Comparison of ENCODE assay signal across 19 cellular contexts in genomic region chr17:81909231-81909630, GRCh38. TPM values are rescaled to one million over a fixed set of nuclear protein-coding genes. Genes with fewer than 3 reads are reported as not detected.
DNase-seq lines count a peak whose midpoint lies in the region; ATAC-seq, FAIRE-seq and TF ChIP-seq lines count a peak whose summit lies in the region.
"Had no signal": no experiment of that assay in that cellular context is flagged by ENCODE, and none has a peak within 500 bp of the region (broad histone marks: within the 10 kb centered on the region; RNA-seq: fewer than 3 reads in every experiment).

No MANE protein-coding gene starts in this region.

- POLR2A ChIA-PET in HEK293 (lab: Yijun Ruan, JAX) (interaction anchor here (1.1 to 1.6 kb wide), 5 partner anchors 8 to 76 kb away, joined by 3 to 4 read pairs (median 3); partner anchors contain the start of gene MCRIP1), K562 (lab: Yijun Ruan, JAX) (interaction anchor here (0.7 to 5.4 kb wide), 4 partner anchors 14 to 274 kb away, joined by 3 to 46 read pairs (median 4); no protein-coding TSS in a partner anchor)

- no peak for DNase-seq in activated T-cell treated with anti-CD3 and anti-CD28 coated beads, Interleukin-2, amount 50 U/mL, for 24 hours
- no peak for DNase-seq in activated T-cell treated with anti-CD3 and anti-CD28 coated beads, Interleukin-2, amount 50 U/mL, for 72 hours
- DNase-seq in K562 (ENCODE audit: extremely low read depth in 1 of 4, low spot score in 3 of 4) (no peak), neuronal stem cell (ENCODE audit: low spot score) (no peak), foreskin melanocyte (no peak)
- DNase-seq in NK-92 treated with Interleukin-12 subunit alpha and Interleukin-12 subunit beta, amount 100 ng/mL, for 24 hours (lab: John Stamatoyannopoulos, UW), result no peak
- DNase-seq: activated effector memory CD4-positive, alpha-beta T cell treated with anti-CD3 and anti-CD28 coated beads, Interleukin-2, amount 50 U/mL, for 16 hours; cortex of kidney; foreskin keratinocyte; kidney glomerular epithelial cell; NCI-H187; NCI-H446; stimulated activated naive CD4-positive, alpha-beta T cell; tibial artery had no signal

- H3K27ac ChIP-seq in HEK293 (ENCODE audit: extremely low read depth, low read depth, low read length) (no peak overlapping the region), K562 (ENCODE audit: extremely low read depth, low read depth, low read length) (peak overlapping the region; percentile 78), neuronal stem cell (replicated peaks; ENCODE audit: low read length) (no peak overlapping the region)
- H3K27ac ChIP-seq: foreskin keratinocyte had no signal

- H3K36me3 ChIP-seq in HEK293 (ENCODE audit: control insufficient read depth in 2 of 2, insufficient read depth in 1 of 2, low read length in 2 of 2) (peaks cover 0 to 74% of the 10 kb centered on the region in 2 experiments; a peak in 1 of 3 replicates), K562 (ENCODE audit: control insufficient read depth, insufficient read depth, low read length) (peaks cover 84% of the 10 kb centered on the region; the same call in 2 of the 3 replicates), neuronal stem cell (replicated peaks in 1 of 2; ENCODE audit: control insufficient read depth in 2 of 2, insufficient read depth in 2 of 2, low read length in 2 of 2) (peaks cover 29 to 74% of the 10 kb centered on the region in 2 donors)

- H3K9me3 ChIP-seq in HEK293 (ENCODE audit: control insufficient read depth, insufficient read depth, low read depth, low read length), result no peaks in the 10 kb centered on the region
- no peaks in the 10 kb centered on the region for H3K9me3 ChIP-seq in K562 (replicated peaks; ENCODE audit: control insufficient read depth, insufficient read depth, low read depth, low read length)
- no peaks in the 10 kb centered on the region for H3K9me3 ChIP-seq in neuronal stem cell (replicated peaks in 1 of 2; ENCODE audit: control insufficient read depth in 2 of 2, insufficient read depth in 1 of 2, low read depth in 1 of 2, low read length in 2 of 2)
- H3K9me3 ChIP-seq: tibial artery had no signal

- no peak overlapping the region for H3K4ac ChIP-seq in neuronal stem cell (ENCODE audit: low read length)

- H3K23ac ChIP-seq in neuronal stem cell (ENCODE audit: low read depth, low read length, poor library complexity), result no peak overlapping the region

- no peak overlapping the region for H3K27ac Mint-ChIP-seq in activated T-cell treated with anti-CD3 and anti-CD28 coated beads, Interleukin-2, amount 50 U/mL, for 24 hours
- H3K27ac Mint-ChIP-seq in activated T-cell treated with anti-CD3 and anti-CD28 coated beads, Interleukin-2, amount 50 U/mL, for 72 hours, result no peak overlapping the region

- BruUV-seq in K562 (replicated peaks; lab: Mats Ljungman, UMichigan), result no TSS peak

- peaks cover 70% of the 10 kb centered on the region for H3K36me3 Mint-ChIP-seq in activated T-cell treated with anti-CD3 and anti-CD28 coated beads, Interleukin-2, amount 50 U/mL, for 24 hours (ENCODE audit: low read depth)
- peaks cover 1 to 9% of the 10 kb centered on the region in 2 donors for H3K36me3 Mint-ChIP-seq in activated T-cell treated with anti-CD3 and anti-CD28 coated beads, Interleukin-2, amount 50 U/mL, for 72 hours (ENCODE audit: insufficient read depth in 2 of 2)

- H3K4me1 ChIP-seq in HEK293 (ENCODE audit: control insufficient read depth, insufficient read depth, low read length) (peaks cover 7% of the 10 kb centered on the region), K562 (replicated peaks in 1 of 2; ENCODE audit: control insufficient read depth in 2 of 2, insufficient read depth in 2 of 2, low read length in 2 of 2) (peaks cover 31 to 95% of the 10 kb centered on the region in 2 experiments), neuronal stem cell (ENCODE audit: control insufficient read depth in 2 of 2, insufficient read depth in 1 of 2, low read depth in 1 of 2, low read length in 2 of 2) (peaks cover 4 to 10% of the 10 kb centered on the region in 2 donors)
- H3K4me1 ChIP-seq: foreskin keratinocyte had no signal

- WGBS in K562 (ENCODE audit: insufficient coverage, low coverage, missing lambda C conversion rate), result 92% methylated on average over 12 of the region's 12 CpGs
- no CpG with 5 or more reads among the region's 12 CpGs for WGBS in neuronal stem cell (ENCODE audit: extremely low coverage in 2 of 2, insufficient read length in 2 of 2, insufficient replicate concordance in 1 of 2), 2 donors

- H3K9ac ChIP-seq in K562 (ENCODE audit: insufficient read depth in 1 of 2, low read depth in 2 of 2, low read length in 2 of 2) (peak overlapping the region in 1 of 2 experiments; percentile 99; a peak in 2 of 4 replicates), neuronal stem cell (ENCODE audit: low read depth, low read length, poor library complexity) (no peak overlapping the region)

- no peaks in the 10 kb centered on the region for H3K9me3 Mint-ChIP-seq in activated T-cell treated with anti-CD3 and anti-CD28 coated beads, Interleukin-2, amount 50 U/mL, for 24 hours
- no peaks in the 10 kb centered on the region for H3K9me3 Mint-ChIP-seq in activated T-cell treated with anti-CD3 and anti-CD28 coated beads, Interleukin-2, amount 50 U/mL, for 72 hours

- peaks cover 5% of the 10 kb centered on the region for H3K79me1 ChIP-seq in neuronal stem cell (ENCODE audit: low read depth, low read length)

- no peak overlapping the region for H2BK15ac ChIP-seq in neuronal stem cell (ENCODE audit: low read length)

- H2BK12ac ChIP-seq in neuronal stem cell (ENCODE audit: low read length), result no peak overlapping the region

- TF ChIP-seq POLR2A in K562 (conservative IDR thresholded peaks at IDR 0.05), result no peak

- peaks cover 24% of the 10 kb centered on the region for H3K79me2 ChIP-seq in K562 (ENCODE audit: control insufficient read depth, insufficient read depth, low read length)

- no peak overlapping the region for H3K14ac ChIP-seq in neuronal stem cell (ENCODE audit: low read length)

- CTCF ChIA-PET in HEK293 (lab: Yijun Ruan, JAX), result interaction anchor here (0.7 kb wide), 1 partner anchor 141 kb away, joined by 4 read pairs; no protein-coding TSS in a partner anchor
- CTCF ChIA-PET in K562 (lab: Yijun Ruan, JAX; ENCODE audit: low intra/inter-chr PET ratio), result no interaction called here

- no peak overlapping the region for H3K18ac ChIP-seq in neuronal stem cell (ENCODE audit: low read length)

- TF ChIP-seq EP300 in K562 (IDR thresholded peaks at IDR 0.05; ENCODE audit: low read length), result no peak

- H3K4me1 Mint-ChIP-seq in activated T-cell treated with anti-CD3 and anti-CD28 coated beads, Interleukin-2, amount 50 U/mL, for 24 hours (ENCODE audit: low read depth), result peaks cover 14% of the 10 kb centered on the region
- H3K4me1 Mint-ChIP-seq in activated T-cell treated with anti-CD3 and anti-CD28 coated beads, Interleukin-2, amount 50 U/mL, for 72 hours (ENCODE audit: low read depth), result peaks cover 28% of the 10 kb centered on the region

- H3K4me2 ChIP-seq in K562 (ENCODE audit: insufficient read depth, low read length) (no peak overlapping the region), neuronal stem cell (ENCODE audit: insufficient read depth, low read length, poor library complexity, severe bottlenecking) (no peak overlapping the region)

- no peak overlapping the region for H2BK5ac ChIP-seq in neuronal stem cell (ENCODE audit: low read length)

- H3K27me3 ChIP-seq in K562 (ENCODE audit: control insufficient read depth in 2 of 2, insufficient read depth in 2 of 2, low read length in 2 of 2) (no peaks in the 10 kb centered on the region), neuronal stem cell (ENCODE audit: control insufficient read depth in 3 of 3, insufficient read depth in 3 of 3, low read depth in 1 of 3, low read length in 3 of 3) (no peaks in the 10 kb centered on the region)
- H3K27me3 ChIP-seq: foreskin keratinocyte, tibial artery had no signal

- H3K9me1 ChIP-seq in K562 (ENCODE audit: control insufficient read depth, insufficient read depth, low read length), result peaks cover 6% of the 10 kb centered on the region

- H3K4me3 Mint-ChIP-seq in activated T-cell treated with anti-CD3 and anti-CD28 coated beads, Interleukin-2, amount 50 U/mL, for 24 hours, result peak overlapping the region; percentile 84
- peak overlapping the region in 1 of 2 donors; percentile 83 for H3K4me3 Mint-ChIP-seq in activated T-cell treated with anti-CD3 and anti-CD28 coated beads, Interleukin-2, amount 50 U/mL, for 72 hours

- intact Hi-C loops in K562 (cut with micrococcal nuclease), result no loop called here

- H4K20me1 ChIP-seq in K562 (replicated peaks; ENCODE audit: control insufficient read depth, insufficient read depth, low read length), result peaks cover 14% of the 10 kb centered on the region

- no peak overlapping the region for H4K8ac ChIP-seq in neuronal stem cell (ENCODE audit: low read depth, low read length)

- H2AK5ac ChIP-seq in neuronal stem cell (ENCODE audit: low read depth, low read length), result peak overlapping the region; percentile 81

- FAIRE-seq in K562 (lab: Jason Lieb, UNC), result no peak
- FAIRE-seq: GM19239, H54 had no signal

- in situ Hi-C loops in K562 (cut with MboI), result no loop called here

- H3K4me3 ChIP-seq in HEK293 (ENCODE audit: low read depth, low read length) (no peak overlapping the region), K562 (no peak overlapping the region), neuronal stem cell (ENCODE audit: low read length in 2 of 2) (peak overlapping the region; percentile 9 to 33)
- H3K4me3 ChIP-seq: tibial artery had no signal

- H2AFZ ChIP-seq in K562 (ENCODE audit: low read depth, low read length), result no peak overlapping the region
- H2AFZ ChIP-seq in neuronal stem cell (ENCODE audit: low read length), result no peak overlapping the region

- no peak for ATAC-seq in activated T-cell treated with anti-CD3 and anti-CD28 coated beads, Interleukin-2, amount 50 U/mL, for 72 hours (replicated peaks in 1 of 2)
- ATAC-seq in K562 (no peak), SK-N-SH treated with all-trans-retinoic acid at 6 μM for 48 hours (no peak)
- ATAC-seq: foreskin keratinocyte had no signal

- no peak overlapping the region for H2BK120ac ChIP-seq in neuronal stem cell (ENCODE audit: low read depth, low read length)

- no peaks in the 10 kb centered on the region for H3K27me3 Mint-ChIP-seq in activated T-cell treated with anti-CD3 and anti-CD28 coated beads, Interleukin-2, amount 50 U/mL, for 24 hours
- no peaks in the 10 kb centered on the region for H3K27me3 Mint-ChIP-seq in activated T-cell treated with anti-CD3 and anti-CD28 coated beads, Interleukin-2, amount 50 U/mL, for 72 hours (ENCODE audit: low read depth)

- H4K91ac ChIP-seq in neuronal stem cell (ENCODE audit: low read depth, low read length, poor library complexity), result no peak overlapping the region

- TF ChIP-seq CTCF in HEK293 (tag by site-specific recombination; IDR thresholded peaks at IDR 0.05) (no peak), K562 (IDR thresholded peaks at IDR 0.05 in 2 of 3, conservative IDR thresholded peaks at IDR 0.05 in 1 of 3; ENCODE audit: insufficient read depth in 2 of 3, low read depth in 1 of 3, low read length in 3 of 3) (no peak)

- TF ChIP-seq RAD21 in K562 (CRISPR knock-in tag; conservative IDR thresholded peaks at IDR 0.05 in 1 of 2, IDR thresholded peaks at IDR 0.05 in 1 of 2), result no peak

RNA-seq across cellular contexts. Expression of gene PCYT2, which starts 2.0 kb away (rescaled TPM):
- total RNA-seq in activated T-cell treated with anti-CD3 and anti-CD28 coated beads, Interleukin-2, amount 50 U/mL, for 72 hours, result 10 to 100 TPM; 13.9 to 14.2 TPM
- 142 and 422 TPM in 2 replicates for total RNA-seq in K562 (2011; cell fraction: chromatin; rRNA removed; ENCODE audit: low replicate concordance)
- 366 and 427 TPM in 2 replicates for total RNA-seq in K562 (2011; cell fraction: nucleolus; rRNA removed)
- 182 and 225 TPM in 2 replicates for total RNA-seq in K562 (2011; cell fraction: nucleoplasm; rRNA removed)
- 123 and 139 TPM in 2 replicates for total RNA-seq in K562 (2014; rRNA removed)
- 42.7 and 57.5 TPM in 2 replicates for total RNA-seq in K562 (2014; rRNA removed; fragmentation: Illumina TruSeq; extraction: Trizol)
- total RNA-seq in K562 (2015; rRNA removed; fragmentation: Illumina TruSeq; extraction: Trizol), result 81.7 and 82.5 TPM in 2 replicates
- total RNA-seq in K562 (2021), result 125 and 134 TPM in 2 replicates
- 71.5 and 97.8 TPM in 2 replicates for polyA plus RNA-seq in K562 (2011; rRNA removed)
- 77.5 and 97.1 TPM in 2 replicates for polyA plus RNA-seq in K562 (2011; cell fraction: cytosol; rRNA removed)
- polyA plus RNA-seq in K562 (2011; cell fraction: nucleus; rRNA removed), result 473 and 533 TPM in 2 replicates
- 94.8 and 147 TPM in 2 replicates for polyA plus RNA-seq in K562 (2012)
- 83.7 and 95.3 TPM in 2 replicates for polyA plus RNA-seq in K562 (2014; fragmentation: Illumina TruSeq; extraction: Trizol)
- 1 to 10 TPM in 1 of 2 experiments, under 1 TPM in 1; 0.92 to 1.6 TPM for polyA plus RNA-seq in K562 (2014; fragmentation: Nextera tagmentation; extraction: Ambion mirVana)
- polyA plus RNA-seq in K562 (2014; rRNA removed), result 131 and 133 TPM in 2 replicates
- polyA minus RNA-seq in K562 (2011; rRNA and poly(A)+ RNA removed), result 48.7 and 49.2 TPM in 2 replicates
- 35.6 and 49.0 TPM in 2 replicates for polyA minus RNA-seq in K562 (2011; cell fraction: cytosol; rRNA and poly(A)+ RNA removed)
- 127 and 186 TPM in 2 replicates for polyA minus RNA-seq in K562 (2011; cell fraction: nucleus; rRNA and poly(A)+ RNA removed)
- polyA plus RNA-seq in neuronal stem cell (2013, experiment 1 of 2), result 16.8 TPM
- 15.9 TPM for polyA plus RNA-seq in neuronal stem cell (2013, experiment 2 of 2)

RNA-seq across cellular contexts. Expression of gene NPB, which starts 7.2 kb away (rescaled TPM):
- total RNA-seq in activated T-cell treated with anti-CD3 and anti-CD28 coated beads, Interleukin-2, amount 50 U/mL, for 72 hours, result under 1 TPM in 1 of 2 donors, not detected in 1; 0.19 TPM
- total RNA-seq in K562 (2011; cell fraction: chromatin; rRNA removed; ENCODE audit: low replicate concordance), result 0.86 and 1.5 TPM in 2 replicates
- total RNA-seq in K562 (2011; cell fraction: nucleolus; rRNA removed), result 1.3 TPM in 2 replicates
- 1.2 and 1.4 TPM in 2 replicates for total RNA-seq in K562 (2011; cell fraction: nucleoplasm; rRNA removed)
- total RNA-seq in K562 (2014; rRNA removed), result 0.14 and 0.57 TPM in 2 replicates
- total RNA-seq in K562 (2014; rRNA removed; fragmentation: Illumina TruSeq; extraction: Trizol), result 0.07 TPM in 1 of 2 replicates, not detected in the other
- 0.07 and 0.30 TPM in 2 replicates for total RNA-seq in K562 (2015; rRNA removed; fragmentation: Illumina TruSeq; extraction: Trizol)
- 0.53 and 0.65 TPM in 2 replicates for total RNA-seq in K562 (2021)
- 0.03 and 0.07 TPM in 2 replicates for polyA plus RNA-seq in K562 (2011; rRNA removed)
- polyA plus RNA-seq in K562 (2011; cell fraction: cytosol; rRNA removed), result 0.06 and 0.88 TPM in 2 replicates
- polyA plus RNA-seq in K562 (2011; cell fraction: nucleus; rRNA removed), result 0.26 TPM in 1 of 2 replicates, not detected in the other
- 0.52 TPM in 1 of 2 replicates, not detected in the other for polyA plus RNA-seq in K562 (2012)
- polyA plus RNA-seq in K562 (2014; fragmentation: Illumina TruSeq; extraction: Trizol), result 0.07 TPM in 1 of 2 replicates, not detected in the other
- polyA plus RNA-seq in K562 (2014; fragmentation: Nextera tagmentation; extraction: Ambion mirVana), result under 1 TPM; 0.43 to 0.61 TPM
- polyA plus RNA-seq in K562 (2014; rRNA removed), result 0.07 TPM in 1 of 2 replicates, not detected in the other
- polyA minus RNA-seq in K562 (2011; rRNA and poly(A)+ RNA removed), result 0.21 TPM in 2 replicates
- polyA minus RNA-seq in K562 (2011; cell fraction: cytosol; rRNA and poly(A)+ RNA removed), result not detected in 2 replicates
- 0.40 and 0.78 TPM in 2 replicates for polyA minus RNA-seq in K562 (2011; cell fraction: nucleus; rRNA and poly(A)+ RNA removed)
- 2.0 TPM for polyA plus RNA-seq in neuronal stem cell (2013, experiment 1 of 2)
- 1.5 TPM for polyA plus RNA-seq in neuronal stem cell (2013, experiment 2 of 2)
- total RNA-seq: mesenteric fat pad had no signal

RNA-seq across cellular contexts. Expression of gene SIRT7, which starts 8.7 kb away (rescaled TPM):
- total RNA-seq in activated T-cell treated with anti-CD3 and anti-CD28 coated beads, Interleukin-2, amount 50 U/mL, for 72 hours, result 10 to 100 TPM; 42.2 to 44.2 TPM
- 90.9 and 205 TPM in 2 replicates for total RNA-seq in K562 (2011; cell fraction: chromatin; rRNA removed; ENCODE audit: low replicate concordance)
- total RNA-seq in K562 (2011; cell fraction: nucleolus; rRNA removed), result 97.4 and 110 TPM in 2 replicates
- 93.3 and 125 TPM in 2 replicates for total RNA-seq in K562 (2011; cell fraction: nucleoplasm; rRNA removed)
- 42.2 and 49.3 TPM in 2 replicates for total RNA-seq in K562 (2014; rRNA removed)
- total RNA-seq in K562 (2014; rRNA removed; fragmentation: Illumina TruSeq; extraction: Trizol), result 9.0 and 9.8 TPM in 2 replicates
- total RNA-seq in K562 (2015; rRNA removed; fragmentation: Illumina TruSeq; extraction: Trizol), result 23.6 and 24.6 TPM in 2 replicates
- total RNA-seq in K562 (2021), result 35.7 and 44.1 TPM in 2 replicates
- 9.3 and 11.7 TPM in 2 replicates for polyA plus RNA-seq in K562 (2011; rRNA removed)
- 11.2 and 16.2 TPM in 2 replicates for polyA plus RNA-seq in K562 (2011; cell fraction: cytosol; rRNA removed)
- 56.9 and 86.9 TPM in 2 replicates for polyA plus RNA-seq in K562 (2011; cell fraction: nucleus; rRNA removed)
- polyA plus RNA-seq in K562 (2012), result 36.1 and 36.9 TPM in 2 replicates
- 20.3 and 25.7 TPM in 2 replicates for polyA plus RNA-seq in K562 (2014; fragmentation: Illumina TruSeq; extraction: Trizol)
- polyA plus RNA-seq in K562 (2014; fragmentation: Nextera tagmentation; extraction: Ambion mirVana), result 1 to 10 TPM; 1.6 to 2.0 TPM
- 43.9 and 54.8 TPM in 2 replicates for polyA plus RNA-seq in K562 (2014; rRNA removed)
- polyA minus RNA-seq in K562 (2011; rRNA and poly(A)+ RNA removed), result 18.7 and 21.5 TPM in 2 replicates
- polyA minus RNA-seq in K562 (2011; cell fraction: cytosol; rRNA and poly(A)+ RNA removed), result 22.3 and 25.1 TPM in 2 replicates
- polyA minus RNA-seq in K562 (2011; cell fraction: nucleus; rRNA and poly(A)+ RNA removed), result 27.7 and 31.4 TPM in 2 replicates
- polyA plus RNA-seq in neuronal stem cell (2013, experiment 1 of 2), result 5.2 TPM
- polyA plus RNA-seq in neuronal stem cell (2013, experiment 2 of 2), result 5.1 TPM

RNA-seq across cellular contexts. Expression of gene ANAPC11, which starts 17.7 kb away (rescaled TPM):
- 100 to 1,000 TPM in 1 of 2 donors, 10 to 100 TPM in 1; 78.5 to 106 TPM for total RNA-seq in activated T-cell treated with anti-CD3 and anti-CD28 coated beads, Interleukin-2, amount 50 U/mL, for 72 hours
- total RNA-seq in K562 (2011; cell fraction: chromatin; rRNA removed; ENCODE audit: low replicate concordance), result 37.2 and 84.5 TPM in 2 replicates
- 109 and 116 TPM in 2 replicates for total RNA-seq in K562 (2011; cell fraction: nucleolus; rRNA removed)
- 83.3 and 88.4 TPM in 2 replicates for total RNA-seq in K562 (2011; cell fraction: nucleoplasm; rRNA removed)
- total RNA-seq in K562 (2014; rRNA removed) (220 and 252 TPM in 2 replicates), K562 (2014; rRNA removed; fragmentation: Illumina TruSeq; extraction: Trizol) (32.5 and 41.2 TPM in 2 replicates), K562 (2015; rRNA removed; fragmentation: Illumina TruSeq; extraction: Trizol) (105 and 111 TPM in 2 replicates), K562 (2021) (214 and 217 TPM in 2 replicates)
- polyA plus RNA-seq in K562 (2011; rRNA removed) (238 and 354 TPM in 2 replicates), K562 (2014; fragmentation: Illumina TruSeq; extraction: Trizol) (57.2 and 105 TPM in 2 replicates), K562 (2014; fragmentation: Nextera tagmentation; extraction: Ambion mirVana) (100 to 1,000 TPM; 154 to 255 TPM), K562 (2014; rRNA removed) (318 and 338 TPM in 2 replicates)
- polyA plus RNA-seq in K562 (2011; cell fraction: cytosol; rRNA removed), result 720 and 811 TPM in 2 replicates
- 288 and 348 TPM in 2 replicates for polyA plus RNA-seq in K562 (2011; cell fraction: nucleus; rRNA removed)
- 288 and 382 TPM in 2 replicates for polyA plus RNA-seq in K562 (2012)
- polyA minus RNA-seq in K562 (2011; rRNA and poly(A)+ RNA removed), result 56.1 and 67.4 TPM in 2 replicates
- polyA minus RNA-seq in K562 (2011; cell fraction: cytosol; rRNA and poly(A)+ RNA removed), result 52.4 and 82.6 TPM in 2 replicates
- 24.8 and 36.9 TPM in 2 replicates for polyA minus RNA-seq in K562 (2011; cell fraction: nucleus; rRNA and poly(A)+ RNA removed)
- 316 TPM for polyA plus RNA-seq in neuronal stem cell (2013, experiment 1 of 2)
- polyA plus RNA-seq in neuronal stem cell (2013, experiment 2 of 2), result 330 TPM

RNA-seq across cellular contexts. Expression of gene ALYREF, which starts 17.8 kb away (rescaled TPM):
- 100 to 1,000 TPM in 1 of 2 donors, 10 to 100 TPM in 1; 95.9 to 122 TPM for total RNA-seq in activated T-cell treated with anti-CD3 and anti-CD28 coated beads, Interleukin-2, amount 50 U/mL, for 72 hours
- 29.1 and 64.1 TPM in 2 replicates for total RNA-seq in K562 (2011; cell fraction: chromatin; rRNA removed; ENCODE audit: low replicate concordance)
- total RNA-seq in K562 (2011; cell fraction: nucleolus; rRNA removed), result 70.7 and 78.0 TPM in 2 replicates
- 41.9 and 54.1 TPM in 2 replicates for total RNA-seq in K562 (2011; cell fraction: nucleoplasm; rRNA removed)
- total RNA-seq in K562 (2014; rRNA removed) (416 and 428 TPM in 2 replicates), K562 (2014; rRNA removed; fragmentation: Illumina TruSeq; extraction: Trizol) (74.3 and 99.3 TPM in 2 replicates), K562 (2015; rRNA removed; fragmentation: Illumina TruSeq; extraction: Trizol) (225 and 227 TPM in 2 replicates), K562 (2021) (279 and 283 TPM in 2 replicates)
- polyA plus RNA-seq in K562 (2011; rRNA removed) (97.2 and 103 TPM in 2 replicates), K562 (2014; fragmentation: Illumina TruSeq; extraction: Trizol) (147 and 154 TPM in 2 replicates), K562 (2014; fragmentation: Nextera tagmentation; extraction: Ambion mirVana) (1 to 10 TPM; 1.9 to 3.7 TPM), K562 (2014; rRNA removed) (206 and 253 TPM in 2 replicates)
- polyA plus RNA-seq in K562 (2011; cell fraction: cytosol; rRNA removed), result 93.7 and 166 TPM in 2 replicates
- polyA plus RNA-seq in K562 (2011; cell fraction: nucleus; rRNA removed), result 98.4 and 110 TPM in 2 replicates
- 112 and 177 TPM in 2 replicates for polyA plus RNA-seq in K562 (2012)
- polyA minus RNA-seq in K562 (2011; rRNA and poly(A)+ RNA removed), result 101 and 147 TPM in 2 replicates
- 92.8 and 121 TPM in 2 replicates for polyA minus RNA-seq in K562 (2011; cell fraction: cytosol; rRNA and poly(A)+ RNA removed)
- polyA minus RNA-seq in K562 (2011; cell fraction: nucleus; rRNA and poly(A)+ RNA removed), result 36.5 and 40.0 TPM in 2 replicates
- polyA plus RNA-seq in neuronal stem cell (2013, experiment 1 of 2), result 76.8 TPM
- polyA plus RNA-seq in neuronal stem cell (2013, experiment 2 of 2), result 74.5 TPM

Comparison
In these comparisons a context has a peak if more than half of its experiments do, and no peak if none do; other contexts are left out.
1. H3K4me3 ChIP-seq: peak in neuronal stem cell (2 of 2); none in HEK293 (single experiment) and K562 (single experiment).